8 cellular contexts compared by ENCODE assay signal in the genomic region with DNA sequence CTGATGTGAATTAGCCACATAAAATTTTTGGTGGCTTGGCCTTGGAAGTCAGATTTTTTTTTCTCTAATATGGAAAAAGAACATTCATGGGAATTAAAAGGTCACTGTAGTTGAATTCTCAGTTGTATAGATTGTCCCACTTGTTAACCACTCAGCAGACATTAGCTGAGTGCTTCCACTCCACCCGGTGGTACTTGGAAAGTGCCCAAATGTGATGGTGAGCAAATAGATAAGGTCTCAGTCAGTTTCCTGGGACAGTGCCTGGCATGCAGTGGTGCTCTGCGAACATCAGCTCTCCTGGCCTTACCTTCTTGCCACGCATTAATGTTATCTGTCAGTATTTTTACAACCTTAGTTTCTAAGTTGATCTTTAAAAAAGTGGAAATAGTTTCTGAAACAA. TPM values are rescaled to one million over a fixed set of nuclear protein-coding genes. Genes with fewer than 3 reads are reported as not detected.
DNase-seq lines count a peak whose midpoint lies in the region; ATAC-seq and TF ChIP-seq lines count a peak whose summit lies in the region.
"Had no signal": no experiment of that assay in that cellular context is flagged by ENCODE, and none has a peak within 500 bp of the region (broad histone marks: within the 10 kb centered on the region; RNA-seq: fewer than 3 reads in every experiment).

No MANE protein-coding gene starts in this region.

- H3K27ac ChIP-seq in gastroesophageal sphincter: peak overlapping the region in 1 of 4 donors; percentile 86
- peak overlapping the region; percentile 92 for H3K27ac ChIP-seq in skeletal muscle tissue (ENCODE audit: low read depth, low read length)
- H3K27ac ChIP-seq in WERI-Rb-1: no peak overlapping the region
- no peak overlapping the region for H3K27ac ChIP-seq in foreskin keratinocyte

- ATAC-seq in gastroesophageal sphincter: no peak
- no peak for ATAC-seq in foreskin keratinocyte

- whole genome bisulfite sequencing in gastroesophageal sphincter (ENCODE audit: low coverage in 1 of 2), 2 donors: 23 to 35% methylated on average over 3 of the region's 3 CpGs

- TF ChIP-seq EP300 in gastroesophageal sphincter (IDR thresholded peaks at IDR 0.05): no peak

- no peak for DNase-seq in HFF-Myc (ENCODE audit: extremely low read depth, low read depth)
- peak; percentile 26 for DNase-seq in RPMI8226
- DNase-seq in WERI-Rb-1: no peak
- DNase-seq in foreskin keratinocyte: no peak
- no peak for DNase-seq in inferior parietal cortex (ENCODE audit: extremely low spot score)
- DNase-seq: activated naive CD4-positive, alpha-beta T cell had no signal

- H3K27me3 ChIP-seq in gastroesophageal sphincter (no peaks in the 10 kb centered on the region), skeletal muscle tissue (ENCODE audit: control insufficient read depth in 3 of 3, insufficient read depth in 3 of 3, low read length in 3 of 3) (no peaks in the 10 kb centered on the region), WERI-Rb-1 (ENCODE audit: insufficient read depth, low read depth, severe bottlenecking) (no peaks in the 10 kb centered on the region), foreskin keratinocyte (no peaks in the 10 kb centered on the region)

- H3K9me3 ChIP-seq in gastroesophageal sphincter (no peaks in the 10 kb centered on the region), skeletal muscle tissue (ENCODE audit: control insufficient read depth in 3 of 3, low read length in 3 of 3) (no peaks in the 10 kb centered on the region), WERI-Rb-1 (ENCODE audit: severe bottlenecking) (no peaks in the 10 kb centered on the region)

- TF ChIP-seq POLR2A in gastroesophageal sphincter (IDR thresholded peaks at IDR 0.05): no peak

- H3K4me3 ChIP-seq in HFF-Myc (replicated peaks; ENCODE audit: low read depth, low read length) (peak overlapping the region; percentile 95), gastroesophageal sphincter (peak overlapping the region; percentile 93 to 98), skeletal muscle tissue (ENCODE audit: low read length in 3 of 3) (peak overlapping the region; percentile 97 to 99 (median 98)), WERI-Rb-1 (ENCODE audit: low read depth, low read length) (no peak overlapping the region)

- TF ChIP-seq CTCF in HFF-Myc (IDR thresholded peaks at IDR 0.05; ENCODE audit: low read depth, low read length, missing control alignments) (no peak), gastroesophageal sphincter (IDR thresholded peaks at IDR 0.05) (no peak), WERI-Rb-1 (IDR thresholded peaks at IDR 0.05; ENCODE audit: low read depth, low read length) (no peak), foreskin keratinocyte (conservative IDR thresholded peaks at IDR 0.05) (no peak)

- H3K4me1 ChIP-seq in gastroesophageal sphincter (peaks cover 14 to 87% (median 24%) of the 10 kb centered on the region in 3 donors), skeletal muscle tissue (ENCODE audit: control insufficient read depth in 3 of 3, insufficient read depth in 3 of 3, low read length in 3 of 3) (peaks cover 29 to 49% (median 31%) of the 10 kb centered on the region in 3 donors), foreskin keratinocyte (peaks cover 18% of the 10 kb centered on the region)

- no peaks in the 10 kb centered on the region for H3K36me3 ChIP-seq in gastroesophageal sphincter
- peaks cover 0 to 4% (median 0%) of the 10 kb centered on the region in 3 donors for H3K36me3 ChIP-seq in skeletal muscle tissue (ENCODE audit: control insufficient read depth in 3 of 3, insufficient read depth in 3 of 3, low read length in 3 of 3)
- H3K36me3 ChIP-seq in WERI-Rb-1: peaks cover 4% of the 10 kb centered on the region; the same call in 1 of the 2 replicates

- peak overlapping the region; percentile 93 to 99 (median 97) for H3K9ac ChIP-seq in skeletal muscle tissue (ENCODE audit: low read depth in 1 of 3, low read length in 3 of 3)

RNA-seq across cellular contexts. Expression of gene ATP5F1C, which starts 1.4 kb away (rescaled TPM):
- total RNA-seq in gastroesophageal sphincter (100 to 1,000 TPM; 216 to 300 (median 262) TPM), skeletal muscle tissue (295 TPM), foreskin keratinocyte (286 and 291 TPM in 2 replicates)
- polyA plus RNA-seq in foreskin keratinocyte: 257 and 281 TPM in 2 replicates

RNA-seq across cellular contexts. Expression of gene KIN, which starts 1.6 kb away (rescaled TPM):
- 10 to 100 TPM in 2 of 4 donors, 1 to 10 TPM in 2; 7.1 to 12.8 (median 10.4) TPM for total RNA-seq in gastroesophageal sphincter
- total RNA-seq in skeletal muscle tissue: 8.4 TPM
- total RNA-seq in foreskin keratinocyte: 9.5 and 11.5 TPM in 2 replicates
- polyA plus RNA-seq in foreskin keratinocyte: 12.9 and 15.3 TPM in 2 replicates

RNA-seq across cellular contexts. Expression of gene TAF3, which starts 28.9 kb away (rescaled TPM):
- total RNA-seq in gastroesophageal sphincter (10 to 100 TPM in 2 of 4 donors, 1 to 10 TPM in 2; 5.7 to 11.8 (median 8.8) TPM), skeletal muscle tissue (2.1 TPM), foreskin keratinocyte (5.1 and 5.8 TPM in 2 replicates)
- polyA plus RNA-seq in foreskin keratinocyte: 2.6 and 3.3 TPM in 2 replicates
